In the genomic region with DNA sequence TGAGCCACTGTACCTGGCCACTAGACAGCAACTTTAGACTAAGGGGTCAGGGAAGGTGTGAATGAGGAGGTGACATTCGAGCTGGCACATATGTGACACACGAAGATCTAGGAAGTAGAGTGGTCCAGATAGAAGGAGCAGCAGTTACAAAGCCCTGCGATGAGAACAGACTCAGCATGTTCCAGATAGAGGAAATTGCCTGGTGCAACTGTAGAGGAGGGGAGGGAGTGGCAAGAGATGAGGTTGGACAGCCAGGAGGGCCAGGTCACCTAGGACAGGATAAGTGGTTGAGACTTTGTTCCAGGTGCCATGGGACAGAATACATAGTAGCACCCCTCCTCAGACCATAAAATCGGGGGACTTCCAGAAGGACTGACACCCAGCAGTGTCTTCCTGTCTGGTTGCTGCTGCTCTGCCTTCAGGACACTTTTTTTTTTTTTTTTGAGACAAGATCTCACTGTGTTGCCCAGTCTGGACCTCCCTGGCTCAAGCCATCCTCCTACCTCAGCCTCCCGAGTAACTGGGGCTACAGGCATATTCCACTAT, we compare ENCODE assay signal across 11 cellular contexts. TPM values are rescaled to one million over a fixed set of nuclear protein-coding genes. Genes with fewer than 3 reads are reported as not detected.
DNase-seq lines count a peak whose midpoint lies in the region; ATAC-seq, FAIRE-seq and TF ChIP-seq lines count a peak whose summit lies in the region.
"Had no signal": no experiment of that assay in that cellular context is flagged by ENCODE, and none has a peak within 500 bp of the region (broad histone marks: within the 10 kb centered on the region; RNA-seq: fewer than 3 reads in every experiment).

No MANE protein-coding gene starts in this region.

- peak overlapping the region; percentile 9; the same call in 1 of the 2 replicates for H4K8ac ChIP-seq in H1 (ENCODE audit: extremely low read depth, insufficient read depth, low read length)

- H3K56ac ChIP-seq in H1 (replicated peaks; ENCODE audit: insufficient read length, low read depth, low read length) = no peak overlapping the region

- intact Hi-C loops in testis (cut with DNase I; ENCODE audit: low total_unique reads) = no loop called here

- no peak overlapping the region for H2BK120ac ChIP-seq in H1 (replicated peaks; ENCODE audit: low read depth, low read length)

- H3K36me3 ChIP-seq in H1 (ENCODE audit: control insufficient read depth in 2 of 4, insufficient read depth in 4 of 4, low read length in 3 of 4) (peaks cover 0 to 18% (median 4%) of the 10 kb centered on the region in 4 experiments; a peak in 3 of 8 replicates), testis (ENCODE audit: low read depth, missing control alignments) (no peaks in the 10 kb centered on the region)

- no peak overlapping the region; the same call in 1 of the 2 replicates for H3K18ac ChIP-seq in H1 (ENCODE audit: extremely low read depth, low read length)

- TF ChIP-seq CTCF in A549 (IDR thresholded peaks at IDR 0.05) = no peak
- no peak for TF ChIP-seq CTCF in RWPE1 (conservative IDR thresholded peaks at IDR 0.05; ENCODE audit: low read depth)
- TF ChIP-seq CTCF in H1 (IDR thresholded peaks at IDR 0.05; ENCODE audit: control extremely low read depth in 1 of 3, insufficient read depth in 1 of 3, low read depth in 1 of 3, low read length in 3 of 3) = no peak
- TF ChIP-seq CTCF in testis (IDR thresholded peaks at IDR 0.05) = no peak

- no peak overlapping the region for H3K14ac ChIP-seq in H1 (ENCODE audit: insufficient read length)

- H2BK15ac ChIP-seq in H1 (ENCODE audit: low read length) = no peak overlapping the region

- peaks cover 51% of the 10 kb centered on the region for H3K79me1 ChIP-seq in H1 (ENCODE audit: low read depth, low read length)

- H2BK20ac ChIP-seq in H1 (ENCODE audit: low read length) = no peak overlapping the region

- peak overlapping the region in 1 of 4 experiments; percentile 29; a peak in 1 of 7 replicates for H3K9ac ChIP-seq in H1 (replicated peaks in 1 of 4; ENCODE audit: extremely low read depth in 1 of 4, low read depth in 3 of 4, low read length in 3 of 4)

- H3K27me3 ChIP-seq in H1 (replicated peaks in 1 of 4; ENCODE audit: control insufficient read depth in 3 of 4, extremely low read depth in 1 of 4, insufficient read depth in 3 of 4, low read length in 3 of 4) = no peaks in the 10 kb centered on the region
- H3K27me3 ChIP-seq in testis = no peaks in the 10 kb centered on the region

- peaks cover 42 to 97% of the 10 kb centered on the region in 2 experiments for H3K79me2 ChIP-seq in H1 (ENCODE audit: control insufficient read depth in 1 of 2, insufficient read depth in 2 of 2, low read length in 2 of 2)

- H3K4me2 ChIP-seq in A549 = peak overlapping the region; percentile 65
- H3K4me2 ChIP-seq in H1 (ENCODE audit: insufficient read depth in 1 of 2, low read depth in 2 of 2, low read length in 2 of 2) = peak overlapping the region in 1 of 2 experiments; percentile 43; a peak in 2 of 4 replicates

- H3K27me3 Mint-ChIP-seq in naive thymus-derived CD8-positive, alpha-beta T cell = no peaks in the 10 kb centered on the region

- ATAC-seq in A549 (no peak), HG02588 (IDR thresholded peaks at IDR 0.05; ENCODE audit: unreplicated experiment) (no peak)
- ATAC-seq in naive thymus-derived CD8-positive, alpha-beta T cell = peak in 1 of 2 donors; percentile 14

- H3K4me3 Mint-ChIP-seq in naive thymus-derived CD8-positive, alpha-beta T cell = peak overlapping the region in 1 of 10 donors; percentile 48

- H3K27ac ChIP-seq in A549 (peak overlapping the region in 1 of 2 experiments; percentile 53; a peak in 3 of 6 replicates), RWPE1 (peak overlapping the region; percentile 79), H1 (ENCODE audit: low read depth, low read length) (peak overlapping the region; percentile 84), testis (peak overlapping the region in 1 of 2 donors; percentile 3)

- TF ChIP-seq EP300 in A549 (IDR thresholded peaks at IDR 0.05) = no peak
- no peak for TF ChIP-seq EP300 in H1 (IDR thresholded peaks at IDR 0.05; ENCODE audit: borderline replicate concordance in 1 of 2, low read depth in 2 of 2, low read length in 2 of 2)

- TF ChIP-seq POLR2A in A549 (IDR thresholded peaks at IDR 0.05; ENCODE audit: low read length) (no peak), H1 (IDR thresholded peaks at IDR 0.05; ENCODE audit: control extremely low read depth in 1 of 2, low read depth in 2 of 2, low read length in 2 of 2) (no peak), testis (IDR thresholded peaks at IDR 0.05) (no peak)

- no peak for FAIRE-seq in A549 (lab: Jason Lieb, UNC)
- FAIRE-seq in H1 (lab: Jason Lieb, UNC) = no peak

- H3K9me3 Mint-ChIP-seq in naive thymus-derived CD8-positive, alpha-beta T cell = no peaks in the 10 kb centered on the region

- TF ChIP-seq RAD21 in A549 (conservative IDR thresholded peaks at IDR 0.05 in 1 of 2, IDR thresholded peaks at IDR 0.05 in 1 of 2) (no peak), H1 (IDR thresholded peaks at IDR 0.05 in 1 of 2, conservative IDR thresholded peaks at IDR 0.05 in 1 of 2; ENCODE audit: low read depth in 2 of 2, low read length in 2 of 2) (no peak)

- H4K5ac ChIP-seq in H1 (ENCODE audit: insufficient read length, low read depth, low read length) = no peak overlapping the region

- H3K27ac Mint-ChIP-seq in naive thymus-derived CD8-positive, alpha-beta T cell = peak overlapping the region in 8 of 10 donors; percentile 1 to 92 (median 60)

- no peak overlapping the region for H2AFZ ChIP-seq in H1 (ENCODE audit: low read length)

- H3K4me1 ChIP-seq in A549 (peaks cover 63% of the 10 kb centered on the region), H1 (replicated peaks in 1 of 4; ENCODE audit: control insufficient read depth in 3 of 4, insufficient read depth in 4 of 4, low read length in 3 of 4) (peaks cover 8 to 19% (median 13%) of the 10 kb centered on the region in 4 experiments), testis (peaks cover 40% of the 10 kb centered on the region)

- CTCF ChIA-PET in A549 (lab: Yijun Ruan, JAX) (interaction anchor here (0.6 to 9.3 kb wide), 7 partner anchors 10 to 416 kb away, joined by 3 to 86 read pairs (median 5); a partner anchor contains a TSS), RWPE1 (lab: Yijun Ruan, JAX) (no interaction called here), H1 (lab: Charles Lee; ENCODE audit: partially characterized antibody) (interaction anchor here (1.6 kb wide), 1 partner anchor 42 kb away, joined by 4 read pairs; no protein-coding TSS in a partner anchor)

- 76% methylated on average over 5 of the region's 5 CpGs for WGBS in A549 (ENCODE audit: missing lambda C conversion rate)
- WGBS in H1 (ENCODE audit: extremely low coverage in 1 of 2, insufficient coverage in 1 of 2, insufficient read length in 1 of 2, insufficient replicate concordance in 2 of 2, low coverage in 1 of 2, low lambda C conversion rate in 2 of 2, missing lambda C conversion rate in 1 of 2), 2 experiments = 87% methylated on average over 5 of the region's 5 CpGs; no CpG with 5 or more reads in 1 of the 2 experiments
- 74 to 75% methylated on average over 5 of the region's 5 CpGs for WGBS in testis, 2 donors

- peaks cover 18 to 44% (median 37%) of the 10 kb centered on the region in 4 donors for H3K4me1 Mint-ChIP-seq in naive thymus-derived CD8-positive, alpha-beta T cell

- DNase-seq in A549 (ENCODE audit: low read depth in 1 of 2, low spot score in 1 of 2) = no peak
- no peak for DNase-seq in RWPE1 (ENCODE audit: low spot score)
- DNase-seq in H1 (ENCODE audit: low read depth in 1 of 2, low spot score in 2 of 2) = no peak
- DNase-seq in naive thymus-derived CD8-positive, alpha-beta T cell = no peak
- DNase-seq in NCI-H146 (lab: John Stamatoyannopoulos, UW) = no peak
- no peak for DNase-seq in testis
- DNase-seq in NCI-H510A (lab: John Stamatoyannopoulos, UW) = no peak
- DNase-seq: KBM-7, NCI-H524 treated with DMSO at 0.1 percent for 48 hours had no signal

- H2BK12ac ChIP-seq in H1 (ENCODE audit: low read depth, low read length) = peak overlapping the region; percentile 96; the same call in 1 of the 2 replicates

- H2BK5ac ChIP-seq in H1 (ENCODE audit: low read depth, low read length) = peak overlapping the region; percentile 63; the same call in 1 of the 2 replicates

- H4K20me1 ChIP-seq in H1 (replicated peaks in 1 of 2; ENCODE audit: control insufficient read depth in 1 of 2, insufficient read depth in 2 of 2, low read length in 2 of 2) = peaks cover 36 to 61% of the 10 kb centered on the region in 2 experiments

- no peaks in the 10 kb centered on the region for H3K23me2 ChIP-seq in H1 (ENCODE audit: low read depth, low read length)

- H3K9me3 ChIP-seq in A549 = no peaks in the 10 kb centered on the region
- H3K9me3 ChIP-seq in H1 (ENCODE audit: insufficient read depth in 2 of 2, low read depth in 1 of 2, low read length in 1 of 2) = no peaks in the 10 kb centered on the region
- no peaks in the 10 kb centered on the region for H3K9me3 ChIP-seq in testis

- no peak overlapping the region; the same call in 1 of the 2 replicates for H2AK5ac ChIP-seq in H1 (ENCODE audit: low read depth, low read length)

- H3K4me3 ChIP-seq in A549 (no peak overlapping the region), H1 (ENCODE audit: extremely low read depth in 1 of 4, insufficient read depth in 2 of 4, low read depth in 3 of 4, low read length in 4 of 4) (no peak overlapping the region; a peak in 1 of 8 replicates), testis (no peak overlapping the region)

- no peak overlapping the region for H4K91ac ChIP-seq in H1 (replicated peaks; ENCODE audit: insufficient read length, low read length)

- POLR2A ChIA-PET in A549 (lab: Yijun Ruan, JAX) (no interaction called here), RWPE1 (lab: Yijun Ruan, JAX; ENCODE audit: low non-redundant PET) (no interaction called here), H1 (lab: Charles Lee; ENCODE audit: partially characterized antibody) (interaction anchor here (1.1 to 2.9 kb wide), 3 partner anchors 11 to 21 kb away, joined by 3 to 27 read pairs (median 3); a partner anchor contains a TSS)
- POLR2A ChIA-PET in naive thymus-derived CD8-positive, alpha-beta T cell (lab: Charles Lee) = no interaction called here

- no peak overlapping the region for H3K23ac ChIP-seq in H1 (ENCODE audit: insufficient read length)

- no peak overlapping the region for H3K4ac ChIP-seq in H1 (replicated peaks; ENCODE audit: insufficient read length, low read depth, low read length)

- H3K36me3 Mint-ChIP-seq in naive thymus-derived CD8-positive, alpha-beta T cell = peaks cover 0 to 15% (median 0%) of the 10 kb centered on the region in 3 donors

RNA-seq across cellular contexts. Expression of a gene that starts 11.0 kb away (rescaled TPM):
- polyA plus RNA-seq in A549 (2011; rRNA removed) (18.2 and 19.1 TPM in 2 replicates), A549 (2017; fragmentation: RNase III; extraction: RNeasy Plus Mini Kit Qiagen cat#74134 plus additional on column Dnase treatment) (35.9 to 40.3 TPM (median 36.9 TPM) in 3 replicates), H1 (2011; rRNA removed) (53.4 and 82.7 TPM in 2 replicates), testis (ENCODE audit: insufficient read depth, low read depth, low replicate concordance) (108 TPM)
- 40.2 and 42.7 TPM in 2 replicates for polyA plus RNA-seq in A549 (2012; cell fraction: cytosol; rRNA removed)
- polyA plus RNA-seq in A549 (2012; cell fraction: nucleus; rRNA removed) = 322 and 345 TPM in 2 replicates
- 23.4 and 24.1 TPM in 2 replicates for polyA minus RNA-seq in A549 (2011; rRNA and poly(A)+ RNA removed)
- total RNA-seq in H1 (2021; fragmentation: NEBNext Ultra II Directional; extraction: Animal tissue kit (Norgen Biotek cat#: 25700)) = 42.2 and 42.4 TPM in 2 replicates
- 82.3 TPM for polyA plus RNA-seq in H1 (2011; cell fraction: cytosol; rRNA removed)
- polyA plus RNA-seq in H1 (2011; cell fraction: nucleus; rRNA removed) = 415 TPM
- 38.1 to 58.6 TPM (median 58.5 TPM) in 4 replicates for polyA plus RNA-seq in H1 (2012, experiment 1 of 2)
- 39.5 TPM for polyA plus RNA-seq in H1 (2012, experiment 2 of 2)
- polyA plus RNA-seq in H1 (2013, experiment 1 of 2) = 41.5 TPM
- polyA plus RNA-seq in H1 (2013, experiment 2 of 2) = 34.8 TPM
- polyA minus RNA-seq in H1 (2011; rRNA and poly(A)+ RNA removed) = 22.9 and 26.2 TPM in 2 replicates
- 18.9 TPM for polyA minus RNA-seq in H1 (2011; cell fraction: cytosol; rRNA and poly(A)+ RNA removed)
- 50.5 TPM for polyA minus RNA-seq in H1 (2011; cell fraction: nucleus; rRNA and poly(A)+ RNA removed)
- total RNA-seq in naive thymus-derived CD8-positive, alpha-beta T cell = 100 to 1,000 TPM; 108 to 117 TPM
- 10 to 100 TPM; 11.8 to 17.8 (median 13.1) TPM for polyA plus RNA-seq in naive thymus-derived CD8-positive, alpha-beta T cell
- 100 to 1,000 TPM; 115 to 154 TPM for total RNA-seq in testis

RNA-seq across cellular contexts. Expression of a gene that starts 11.8 kb away (rescaled TPM):
- polyA plus RNA-seq in A549 (2011; rRNA removed) (168 and 209 TPM in 2 replicates), A549 (2017; fragmentation: RNase III; extraction: RNeasy Plus Mini Kit Qiagen cat#74134 plus additional on column Dnase treatment) (270 to 301 TPM (median 287 TPM) in 3 replicates), H1 (2011; rRNA removed) (377 and 382 TPM in 2 replicates), testis (ENCODE audit: insufficient read depth, low read depth, low replicate concordance) (121 TPM)
- polyA plus RNA-seq in A549 (2012; cell fraction: cytosol; rRNA removed) = 585 and 606 TPM in 2 replicates
- 173 and 271 TPM in 2 replicates for polyA plus RNA-seq in A549 (2012; cell fraction: nucleus; rRNA removed)
- polyA minus RNA-seq in A549 (2011; rRNA and poly(A)+ RNA removed) = 446 and 461 TPM in 2 replicates
- total RNA-seq in H1 (2021; fragmentation: NEBNext Ultra II Directional; extraction: Animal tissue kit (Norgen Biotek cat#: 25700)) = 219 and 229 TPM in 2 replicates
- 322 TPM for polyA plus RNA-seq in H1 (2011; cell fraction: cytosol; rRNA removed)
- 256 TPM for polyA plus RNA-seq in H1 (2011; cell fraction: nucleus; rRNA removed)
- polyA plus RNA-seq in H1 (2012, experiment 1 of 2) = 285 to 353 TPM (median 329 TPM) in 4 replicates
- 190 TPM for polyA plus RNA-seq in H1 (2012, experiment 2 of 2)
- polyA plus RNA-seq in H1 (2013, experiment 1 of 2) = 335 TPM
- 317 TPM for polyA plus RNA-seq in H1 (2013, experiment 2 of 2)
- polyA minus RNA-seq in H1 (2011; rRNA and poly(A)+ RNA removed) = 306 and 380 TPM in 2 replicates
- 201 TPM for polyA minus RNA-seq in H1 (2011; cell fraction: cytosol; rRNA and poly(A)+ RNA removed)
- polyA minus RNA-seq in H1 (2011; cell fraction: nucleus; rRNA and poly(A)+ RNA removed) = 150 TPM
- 10 to 100 TPM; 37.0 to 40.6 TPM for total RNA-seq in naive thymus-derived CD8-positive, alpha-beta T cell
- polyA plus RNA-seq in naive thymus-derived CD8-positive, alpha-beta T cell = 100 to 1,000 TPM; 109 to 124 (median 114) TPM
- 100 to 1,000 TPM; 239 to 297 TPM for total RNA-seq in testis

RNA-seq across cellular contexts. Expression of a gene that starts 14.3 kb away (rescaled TPM):
- polyA plus RNA-seq in A549 (2011; rRNA removed) (21.0 and 35.3 TPM in 2 replicates), A549 (2017; fragmentation: RNase III; extraction: RNeasy Plus Mini Kit Qiagen cat#74134 plus additional on column Dnase treatment) (54.9 to 60.4 TPM (median 58.1 TPM) in 3 replicates), H1 (2011; rRNA removed) (58.5 and 84.4 TPM in 2 replicates), testis (ENCODE audit: insufficient read depth, low read depth, low replicate concordance) (96.7 TPM)
- polyA plus RNA-seq in A549 (2012; cell fraction: cytosol; rRNA removed) = 59.8 and 74.8 TPM in 2 replicates
- 294 and 395 TPM in 2 replicates for polyA plus RNA-seq in A549 (2012; cell fraction: nucleus; rRNA removed)
- 75.8 and 94.7 TPM in 2 replicates for polyA minus RNA-seq in A549 (2011; rRNA and poly(A)+ RNA removed)
- total RNA-seq in H1 (2021; fragmentation: NEBNext Ultra II Directional; extraction: Animal tissue kit (Norgen Biotek cat#: 25700)) = 72.7 and 73.4 TPM in 2 replicates
- 57.7 TPM for polyA plus RNA-seq in H1 (2011; cell fraction: cytosol; rRNA removed)
- polyA plus RNA-seq in H1 (2011; cell fraction: nucleus; rRNA removed) = 359 TPM
- polyA plus RNA-seq in H1 (2012, experiment 1 of 2) = 59.7 to 78.8 TPM (median 67.7 TPM) in 4 replicates
- 44.4 TPM for polyA plus RNA-seq in H1 (2012, experiment 2 of 2)
- 37.5 TPM for polyA plus RNA-seq in H1 (2013, experiment 1 of 2)
- polyA plus RNA-seq in H1 (2013, experiment 2 of 2) = 37.5 TPM
- polyA minus RNA-seq in H1 (2011; rRNA and poly(A)+ RNA removed) = 67.8 and 99.2 TPM in 2 replicates
- 60.8 TPM for polyA minus RNA-seq in H1 (2011; cell fraction: cytosol; rRNA and poly(A)+ RNA removed)
- polyA minus RNA-seq in H1 (2011; cell fraction: nucleus; rRNA and poly(A)+ RNA removed) = 60.0 TPM
- total RNA-seq in naive thymus-derived CD8-positive, alpha-beta T cell = 100 to 1,000 TPM; 123 to 136 TPM
- polyA plus RNA-seq in naive thymus-derived CD8-positive, alpha-beta T cell = 10 to 100 TPM; 22.7 to 44.0 (median 40.8) TPM
- total RNA-seq in testis = 100 to 1,000 TPM; 106 to 107 TPM

RNA-seq across cellular contexts. Expression of a gene that starts 16.4 kb away (rescaled TPM):
- polyA plus RNA-seq in A549 (2011; rRNA removed) = 33.2 and 44.0 TPM in 2 replicates
- polyA plus RNA-seq in A549 (2012; cell fraction: cytosol; rRNA removed) = 56.9 and 68.8 TPM in 2 replicates
- 32.7 and 40.9 TPM in 2 replicates for polyA plus RNA-seq in A549 (2012; cell fraction: nucleus; rRNA removed)
- polyA plus RNA-seq in A549 (2017; fragmentation: RNase III; extraction: RNeasy Plus Mini Kit Qiagen cat#74134 plus additional on column Dnase treatment) = 27.2 to 30.9 TPM (median 30.0 TPM) in 3 replicates
- 22.3 and 22.6 TPM in 2 replicates for polyA minus RNA-seq in A549 (2011; rRNA and poly(A)+ RNA removed)
- 54.8 and 56.4 TPM in 2 replicates for total RNA-seq in H1 (2021; fragmentation: NEBNext Ultra II Directional; extraction: Animal tissue kit (Norgen Biotek cat#: 25700))
- 50.8 and 61.7 TPM in 2 replicates for polyA plus RNA-seq in H1 (2011; rRNA removed)
- polyA plus RNA-seq in H1 (2011; cell fraction: cytosol; rRNA removed) = 65.6 TPM
- 43.6 TPM for polyA plus RNA-seq in H1 (2011; cell fraction: nucleus; rRNA removed)
- polyA plus RNA-seq in H1 (2012, experiment 1 of 2) = 39.6 to 44.1 TPM (median 43.1 TPM) in 4 replicates
- polyA plus RNA-seq in H1 (2012, experiment 2 of 2) = 43.8 TPM
- polyA plus RNA-seq in H1 (2013, experiment 1 of 2) = 28.0 TPM
- polyA plus RNA-seq in H1 (2013, experiment 2 of 2) = 28.8 TPM
- polyA minus RNA-seq in H1 (2011; rRNA and poly(A)+ RNA removed) = 28.1 and 32.3 TPM in 2 replicates
- 32.9 TPM for polyA minus RNA-seq in H1 (2011; cell fraction: cytosol; rRNA and poly(A)+ RNA removed)
- 19.9 TPM for polyA minus RNA-seq in H1 (2011; cell fraction: nucleus; rRNA and poly(A)+ RNA removed)
- total RNA-seq in naive thymus-derived CD8-positive, alpha-beta T cell = 10 to 100 TPM; 63.8 to 63.9 TPM
- 100 to 1,000 TPM; 132 to 158 (median 143) TPM for polyA plus RNA-seq in naive thymus-derived CD8-positive, alpha-beta T cell
- 10 to 100 TPM; 56.8 to 59.7 TPM for total RNA-seq in testis
- 24.0 TPM for polyA plus RNA-seq in testis (ENCODE audit: insufficient read depth, low read depth, low replicate concordance)

RNA-seq across cellular contexts. Expression of a gene that starts 26.2 kb away (rescaled TPM):
- polyA plus RNA-seq in A549 (2011; rRNA removed) = 0.22 and 0.34 TPM in 2 replicates
- polyA plus RNA-seq in A549 (2012; cell fraction: cytosol; rRNA removed) = 0.24 and 0.34 TPM in 2 replicates
- 4.4 and 4.6 TPM in 2 replicates for polyA plus RNA-seq in A549 (2012; cell fraction: nucleus; rRNA removed)
- not detected in 3 replicates for polyA plus RNA-seq in A549 (2017; fragmentation: RNase III; extraction: RNeasy Plus Mini Kit Qiagen cat#74134 plus additional on column Dnase treatment)
- 0.33 TPM in 1 of 2 replicates, not detected in the other for polyA minus RNA-seq in A549 (2011; rRNA and poly(A)+ RNA removed)
- total RNA-seq in H1 (2021; fragmentation: NEBNext Ultra II Directional; extraction: Animal tissue kit (Norgen Biotek cat#: 25700)) = 4.1 and 4.9 TPM in 2 replicates
- 35.2 and 49.3 TPM in 2 replicates for polyA plus RNA-seq in H1 (2011; rRNA removed)
- 17.6 TPM for polyA plus RNA-seq in H1 (2011; cell fraction: cytosol; rRNA removed)
- 14.2 TPM for polyA plus RNA-seq in H1 (2011; cell fraction: nucleus; rRNA removed)
- 3.5 to 5.9 TPM (median 4.8 TPM) in 4 replicates for polyA plus RNA-seq in H1 (2012, experiment 1 of 2)
- 11.2 TPM for polyA plus RNA-seq in H1 (2012, experiment 2 of 2)
- 10.1 TPM for polyA plus RNA-seq in H1 (2013, experiment 1 of 2)
- polyA plus RNA-seq in H1 (2013, experiment 2 of 2) = 11.0 TPM
- 0.93 and 1.3 TPM in 2 replicates for polyA minus RNA-seq in H1 (2011; rRNA and poly(A)+ RNA removed)
- 5.9 TPM for polyA minus RNA-seq in H1 (2011; cell fraction: cytosol; rRNA and poly(A)+ RNA removed)
- polyA minus RNA-seq in H1 (2011; cell fraction: nucleus; rRNA and poly(A)+ RNA removed) = 2.7 TPM
- 1 to 10 TPM; 2.6 to 5.3 TPM for total RNA-seq in naive thymus-derived CD8-positive, alpha-beta T cell
- not detected for polyA plus RNA-seq in naive thymus-derived CD8-positive, alpha-beta T cell
- 1 to 10 TPM; 4.2 to 8.1 TPM for total RNA-seq in testis
- 2.9 TPM for polyA plus RNA-seq in testis (ENCODE audit: insufficient read depth, low read depth, low replicate concordance)
- total RNA-seq: H4 had no signal
